ENCODE assay signal across 8 cellular contexts in genomic region chr6:158632538-158633119, GRCh38. TPM values are rescaled to one million over a fixed set of nuclear protein-coding genes. Genes with fewer than 3 reads are reported as not detected.
A peak's percentile ranks its signal among the peaks of the same experiment; 100 is the strongest.
DNase-seq lines count a peak whose midpoint lies in the region; ATAC-seq and TF ChIP-seq lines count a peak whose summit lies in the region.
"Not testable (repeated sequence)": the region's sequence is repeated elsewhere in the genome, so short reads cannot be mapped to it uniquely, and the experiment has no call there.

No MANE protein-coding gene starts in this region.

- H3K36me3 Mint-ChIP-seq in CD4-positive, alpha-beta T cell (ENCODE audit: low read depth), result peaks cover 87% of the 10 kb centered on the region
- peaks cover 9 to 40% of the 10 kb centered on the region in 2 donors for H3K36me3 Mint-ChIP-seq in activated T-cell treated with anti-CD3 and anti-CD28 coated beads, Interleukin-2, amount 50 U/mL, for 72 hours (ENCODE audit: insufficient read depth in 2 of 2)
- H3K36me3 Mint-ChIP-seq in MCF 10A (ENCODE audit: insufficient read depth, unreplicated experiment) (peaks cover 65% of the 10 kb centered on the region), memory B cell (peaks cover 22% of the 10 kb centered on the region)

- DNase-seq in CD4-positive, alpha-beta T cell; SJSA1 (ENCODE audit: low read depth in 1 of 2, low spot score in 2 of 2); activated T-cell treated with anti-CD3 and anti-CD28 coated beads, Interleukin-2, amount 50 U/mL, for 72 hours; MCF 10A (ENCODE audit: unreplicated experiment); fibroblast of lung (ENCODE audit: low read depth in 2 of 2); memory B cell (ENCODE audit: low spot score in 2 of 2); prostate gland (ENCODE audit: low spot score); testis: not testable (repeated sequence)

- H3K27ac Mint-ChIP-seq in CD4-positive, alpha-beta T cell, result peak overlapping the region; percentile 79
- peak overlapping the region; percentile 54 for H3K27ac Mint-ChIP-seq in activated T-cell treated with anti-CD3 and anti-CD28 coated beads, Interleukin-2, amount 50 U/mL, for 72 hours
- H3K27ac Mint-ChIP-seq in MCF 10A (ENCODE audit: low read depth, unreplicated experiment) (peak overlapping the region; percentile 81), memory B cell (peak overlapping the region; percentile 60)

- TF ChIP-seq POLR2A in prostate gland (IDR thresholded peaks at IDR 0.05); testis (IDR thresholded peaks at IDR 0.05): not testable (repeated sequence)

- not testable (repeated sequence) for H3K27me3 ChIP-seq in CD4-positive, alpha-beta T cell (ENCODE audit: control insufficient read depth, insufficient read depth, low read length); SJSA1 (replicated peaks); fibroblast of lung (ENCODE audit: control insufficient read depth, insufficient read depth, low read length); prostate gland (replicated peaks; ENCODE audit: insufficient read depth); testis

- not testable (repeated sequence) for H3K4me3 Mint-ChIP-seq in CD4-positive, alpha-beta T cell; activated T-cell treated with anti-CD3 and anti-CD28 coated beads, Interleukin-2, amount 50 U/mL, for 72 hours; MCF 10A (ENCODE audit: unreplicated experiment); memory B cell

- peaks cover 20% of the 10 kb centered on the region for H3K4me1 ChIP-seq in SJSA1 (replicated peaks)
- peaks cover 12% of the 10 kb centered on the region for H3K4me1 ChIP-seq in fibroblast of lung (ENCODE audit: control insufficient read depth, extremely low read depth, insufficient read depth, low read length)
- not testable (repeated sequence) for H3K4me1 ChIP-seq in prostate gland (replicated peaks)
- H3K4me1 ChIP-seq in testis, result peaks cover 20% of the 10 kb centered on the region

- WGBS in prostate gland, result 82% methylated on average over 3 of the region's 3 CpGs
- WGBS in testis, 2 donors, result 75 to 79% methylated on average over 3 of the region's 3 CpGs

- not testable (repeated sequence) for TF ChIP-seq CTCF in CD4-positive, alpha-beta T cell (IDR thresholded peaks at IDR 0.05); MCF 10A (IDR thresholded peaks at IDR 0.05; ENCODE audit: unreplicated experiment); fibroblast of lung (conservative IDR thresholded peaks at IDR 0.05 in 1 of 2, IDR thresholded peaks at IDR 0.05 in 1 of 2; ENCODE audit: low read depth in 1 of 2, low read length in 2 of 2); prostate gland (IDR thresholded peaks at IDR 0.05); testis (IDR thresholded peaks at IDR 0.05)

- H3K9me3 Mint-ChIP-seq in CD4-positive, alpha-beta T cell; activated T-cell treated with anti-CD3 and anti-CD28 coated beads, Interleukin-2, amount 50 U/mL, for 72 hours; MCF 10A (ENCODE audit: unreplicated experiment); memory B cell: not testable (repeated sequence)

- H3K4me2 ChIP-seq in fibroblast of lung (ENCODE audit: extremely low read depth, insufficient read depth, low read length), result peak overlapping the region; percentile 55

- H3K9ac ChIP-seq in fibroblast of lung (ENCODE audit: insufficient read depth, low read length), result not testable (repeated sequence)

- peak overlapping the region; percentile 5 for H3K27ac ChIP-seq in CD4-positive, alpha-beta T cell (ENCODE audit: low read depth, low read length)
- H3K27ac ChIP-seq in SJSA1 (peak overlapping the region; percentile 0; the same call in 1 of the 2 replicates), fibroblast of lung (ENCODE audit: insufficient read depth, low read length) (peak overlapping the region; percentile 86), prostate gland (peak overlapping the region; percentile 60 to 68), testis (peak overlapping the region; percentile 15 to 78)

- not testable (repeated sequence) for H3K27me3 Mint-ChIP-seq in CD4-positive, alpha-beta T cell; activated T-cell treated with anti-CD3 and anti-CD28 coated beads, Interleukin-2, amount 50 U/mL, for 72 hours (ENCODE audit: low read depth); MCF 10A (ENCODE audit: insufficient read depth, unreplicated experiment); memory B cell

- TSS peak; percentile 13 for BruUV-seq in MCF 10A (replicated peaks; lab: Mats Ljungman, UMichigan)

- intact Hi-C loops in CD4-positive, alpha-beta T cell (cut with DNase I, micrococcal nuclease), result loop anchor here in 1 of 2 experiments (5.0 kb wide), 1 partner anchor 70 kb away; the partner anchor contains the start of gene TMEM181
- intact Hi-C loops in MCF 10A (cut with micrococcal nuclease); prostate gland (cut with DNase I); testis (cut with DNase I; ENCODE audit: low total_unique reads): not testable (repeated sequence)

- POLR2A ChIA-PET in CD4-positive, alpha-beta T cell (lab: Charles Lee), result interaction anchor here (1.3 to 1.6 kb wide), 2 partner anchors 12 to 20 kb away, joined by 4 read pairs; partner anchors contain the start of gene DYNLT1
- POLR2A ChIA-PET in MCF 10A (lab: Yijun Ruan, JAX), result interaction anchor here (0.8 to 6.5 kb wide), 2 partner anchors 10 to 73 kb away, joined by 3 to 41 read pairs; partner anchors contain the start of gene DYNLT1

- not testable (repeated sequence) for H4K20me1 ChIP-seq in fibroblast of lung (ENCODE audit: control insufficient read depth, extremely low read depth, insufficient read depth, low read length)

- H3K79me2 ChIP-seq in fibroblast of lung (ENCODE audit: control insufficient read depth, insufficient read depth, low read length), result not testable (repeated sequence)

- H3K36me3 ChIP-seq in SJSA1 (peaks cover 61% of the 10 kb centered on the region), fibroblast of lung (ENCODE audit: control insufficient read depth, insufficient read depth, low read length) (peaks cover 13% of the 10 kb centered on the region)
- H3K36me3 ChIP-seq in prostate gland; testis (ENCODE audit: low read depth, missing control alignments): not testable (repeated sequence)

- not testable (repeated sequence) for H3K4me3 ChIP-seq in SJSA1; fibroblast of lung (replicated peaks in 1 of 4; ENCODE audit: control extremely low read depth in 1 of 4, insufficient read depth in 1 of 4, low read depth in 3 of 4, low read length in 4 of 4); prostate gland; testis

- peaks cover 56% of the 10 kb centered on the region for H3K4me1 Mint-ChIP-seq in CD4-positive, alpha-beta T cell (ENCODE audit: low read depth)
- H3K4me1 Mint-ChIP-seq in activated T-cell treated with anti-CD3 and anti-CD28 coated beads, Interleukin-2, amount 50 U/mL, for 72 hours (ENCODE audit: low read depth), result peaks cover 67% of the 10 kb centered on the region
- H3K4me1 Mint-ChIP-seq in MCF 10A (ENCODE audit: insufficient read depth, unreplicated experiment), result peaks cover 13% of the 10 kb centered on the region
- H3K4me1 Mint-ChIP-seq in memory B cell, result not testable (repeated sequence)

- CTCF ChIA-PET in CD4-positive, alpha-beta T cell (lab: Charles Lee), result interaction anchor here (1.2 kb wide), 1 partner anchor 72 kb away, joined by 4 read pairs; no protein-coding TSS in a partner anchor
- CTCF ChIA-PET in MCF 10A (lab: Yijun Ruan, JAX), result interaction anchor here (0.8 kb wide), 1 partner anchor 26 kb away, joined by 3 read pairs; no protein-coding TSS in a partner anchor

- not testable (repeated sequence) for H3K9me3 ChIP-seq in CD4-positive, alpha-beta T cell (ENCODE audit: control insufficient read depth, low read length); SJSA1 (replicated peaks); fibroblast of lung (ENCODE audit: control insufficient read depth, insufficient read depth, low read depth, low read length); prostate gland; testis

- H2AFZ ChIP-seq in fibroblast of lung (ENCODE audit: low read length), result not testable (repeated sequence)

- not testable (repeated sequence) for ATAC-seq in CD4-positive, alpha-beta T cell (ENCODE audit: poor library complexity); activated T-cell treated with anti-CD3 and anti-CD28 coated beads, Interleukin-2, amount 50 U/mL, for 72 hours (replicated peaks in 1 of 2); memory B cell (ENCODE audit: low read depth)

RNA-seq across cellular contexts. Expression of gene DYNLT1, which starts 11.9 kb away (rescaled TPM):
- 100 to 1,000 TPM; 170 to 182 TPM for total RNA-seq in CD4-positive, alpha-beta T cell
- 136 and 199 TPM in 2 replicates for total RNA-seq in SJSA1 (2014; rRNA removed; shearing (Covaris generic))
- 100 to 1,000 TPM; 111 to 127 TPM for total RNA-seq in activated T-cell treated with anti-CD3 and anti-CD28 coated beads, Interleukin-2, amount 50 U/mL, for 72 hours
- total RNA-seq in MCF 10A (2022) (122 and 156 TPM in 2 replicates), fibroblast of lung (85.3 and 92.3 TPM in 2 replicates), prostate gland (100 to 1,000 TPM in 1 of 2 donors, 10 to 100 TPM in 1; 95.9 to 138 TPM), testis (100 to 1,000 TPM; 165 to 200 TPM)
- polyA plus RNA-seq in fibroblast of lung (280 and 296 TPM in 2 replicates), testis (ENCODE audit: insufficient read depth, low read depth, low replicate concordance) (319 TPM)
- 275 and 298 TPM in 2 replicates for polyA plus RNA-seq in fibroblast of lung (2012)
- 119 and 168 TPM in 2 replicates for polyA minus RNA-seq in fibroblast of lung (ENCODE audit: low replicate concordance)

RNA-seq across cellular contexts. Expression of gene SYTL3, which starts 17.2 kb away (rescaled TPM):
- 10 to 100 TPM; 41.2 to 42.7 TPM for total RNA-seq in CD4-positive, alpha-beta T cell
- total RNA-seq in SJSA1 (2014; rRNA removed; shearing (Covaris generic)), result 14.7 and 17.5 TPM in 2 replicates
- 100 to 1,000 TPM; 267 to 353 TPM for total RNA-seq in activated T-cell treated with anti-CD3 and anti-CD28 coated beads, Interleukin-2, amount 50 U/mL, for 72 hours
- total RNA-seq in MCF 10A (2022) (0.65 and 0.83 TPM in 2 replicates), fibroblast of lung (2.8 and 4.6 TPM in 2 replicates), prostate gland (10 to 100 TPM in 1 of 2 donors, 1 to 10 TPM in 1; 9.9 to 12.1 TPM), testis (10 to 100 TPM; 10.2 to 11.0 TPM)
- polyA plus RNA-seq in fibroblast of lung (0.76 and 1.4 TPM in 2 replicates), testis (ENCODE audit: insufficient read depth, low read depth, low replicate concordance) (7.0 TPM)
- 0.87 and 1.7 TPM in 2 replicates for polyA plus RNA-seq in fibroblast of lung (2012)
- 0.63 and 1.2 TPM in 2 replicates for polyA minus RNA-seq in fibroblast of lung (ENCODE audit: low replicate concordance)

Comparison
In these comparisons a context has a peak if more than half of its experiments do, and no peak if none do; other contexts are left out.
1. H3K27ac ChIP-seq: peak in every context shown above with its lines; median percentile 86 in fibroblast of lung; 64 in prostate gland; 46 in testis; 5 in CD4-positive, alpha-beta T cell; 0 in SJSA1.
2. RNA of gene SYTL3, which starts 17.2 kb away (total RNA-seq): 267 to 353 TPM in activated T-cell treated with anti-CD3 and anti-CD28 coated beads, Interleukin-2, amount 50 U/mL, for 72 hours; 41.2 to 42.7 TPM in CD4-positive, alpha-beta T cell, 14.7 to 17.5 TPM in SJSA1, 9.9 to 12.1 TPM in prostate gland, 10.2 to 11.0 TPM in testis, 2.8 to 4.6 TPM in fibroblast of lung and 0.65 to 0.83 TPM in MCF 10A; every median in the first group is over 4 times any median in the second.
3. Peak in every context shown above with its lines, with median percentiles within 50 percentile points of each other: H3K27ac Mint-ChIP-seq.